ENCODE assay signal across 20 cellular contexts in genomic region chr6:79461205-79461604, GRCh38.
DNase-seq lines count a peak whose midpoint lies in the region; ATAC-seq, FAIRE-seq and TF ChIP-seq lines count a peak whose summit lies in the region.
"Had no signal": no experiment of that assay in that cellular context is flagged by ENCODE, and none has a peak within 500 bp of the region (broad histone marks: within the 10 kb centered on the region; RNA-seq: fewer than 3 reads in every experiment).

No MANE protein-coding gene starts in this region.

- WGBS in HepG2 (ENCODE audit: low lambda C conversion rate), result 17% methylated on average over 2 of the region's 3 CpGs

- DNase-seq in breast epithelium (ENCODE audit: low spot score in 2 of 2) (peak in 1 of 2 donors; percentile 50), MCF 10A (ENCODE audit: unreplicated experiment) (no peak), SK-MEL-5 (ENCODE audit: low read depth, low spot score) (peak; percentile 70), HepG2 (ENCODE audit: low spot score) (peak; percentile 71), urothelium cell line (ENCODE audit: low spot score) (peak; percentile 10), NCI-H1417 (lab: John Stamatoyannopoulos, UW) (no peak)
- DNase-seq in stimulated activated CD4-positive, alpha-beta T cell treated with anti-CD3 and anti-CD28 coated beads, Interleukin-4, amount 100 ng/mL, for 1 hour, result no peak
- DNase-seq in activated CD4-positive, alpha-beta memory T cell treated with anti-CD3 and anti-CD28 coated beads, Interleukin-2, amount 10 ng/mL, durations not matched to agents 7 days and 5 days, result no peak
- DNase-seq: activated CD4-positive, alpha-beta T cell treated with anti-CD3 and anti-CD28 coated beads for 1 hour; CD4-positive, CD25-positive, alpha-beta regulatory T cell; EL; MG63; NCI-H2107; T-helper 2 cell had no signal

- H3K4me2 ChIP-seq in HepG2 (ENCODE audit: low read depth, low read length), result peak overlapping the region; percentile 46

- H3K9me3 Mint-ChIP-seq in MCF 10A (ENCODE audit: unreplicated experiment), result peaks cover 7% of the 10 kb centered on the region
- no peaks in the 10 kb centered on the region for H3K9me3 Mint-ChIP-seq in activated CD4-positive, alpha-beta memory T cell treated with anti-CD3 and anti-CD28 coated beads, Interleukin-2, amount 10 ng/mL, durations not matched to agents 7 days and 5 days

- no peaks in the 10 kb centered on the region for H4K20me1 ChIP-seq in HepG2 (ENCODE audit: insufficient read depth, low read length)

- no peak for TF ChIP-seq POLR2A in breast epithelium (IDR thresholded peaks at IDR 0.05)
- TF ChIP-seq POLR2A in HepG2 (IDR thresholded peaks at IDR 0.05; ENCODE audit: insufficient read depth in 1 of 2, low read depth in 2 of 2, low read length in 2 of 2), result no peak

- no peak for TF ChIP-seq EP300 in HepG2 (IDR thresholded peaks at IDR 0.05; ENCODE audit: low read depth in 2 of 2, low read length in 2 of 2)
- no peak for TF ChIP-seq EP300 in HepG2 (CRISPR knock-in tag; IDR thresholded peaks at IDR 0.05; ENCODE audit: borderline replicate concordance)

- CTCF ChIA-PET in MCF 10A (lab: Yijun Ruan, JAX) (no interaction called here), HepG2 (lab: Yijun Ruan, JAX; ENCODE audit: low intra/inter-chr PET ratio, low total read pairs) (no interaction called here)
- CTCF ChIA-PET in activated CD4-positive, alpha-beta memory T cell treated with anti-CD3 and anti-CD28 coated beads, Interleukin-2, amount 10 ng/mL, durations not matched to agents 7 days and 5 days (lab: Charles Lee), result no interaction called here

- in situ Hi-C loops in SK-MEL-5 (cut with HindIII; ENCODE audit: low pct_unique_long_range_greater_than_20kb, low sequenced_read_pairs), result no loop called here
- in situ Hi-C loops in HepG2 (cut with HindIII; ENCODE audit: extremely low pct_ligation_motif_present, low pct_unique_long_range_greater_than_20kb), result no loop called here

- H3K27me3 ChIP-seq in breast epithelium (no peaks in the 10 kb centered on the region), HepG2 (ENCODE audit: control insufficient read depth in 1 of 2, insufficient read depth in 2 of 2, low read length in 2 of 2) (no peaks in the 10 kb centered on the region)
- H3K27me3 ChIP-seq: MG63 had no signal

- H3K4me1 ChIP-seq in breast epithelium (peaks cover 0 to 8% of the 10 kb centered on the region in 2 donors), HepG2 (ENCODE audit: insufficient read depth, low read length) (peaks cover 50% of the 10 kb centered on the region)

- H3K27ac Mint-ChIP-seq in MCF 10A (ENCODE audit: low read depth, unreplicated experiment), result no peak overlapping the region
- H3K27ac Mint-ChIP-seq in activated CD4-positive, alpha-beta memory T cell treated with anti-CD3 and anti-CD28 coated beads, Interleukin-2, amount 10 ng/mL, durations not matched to agents 7 days and 5 days, result no peak overlapping the region
- H3K27ac Mint-ChIP-seq: activated naive CD8-positive, alpha-beta T cell; CD4-positive, CD25-positive, alpha-beta regulatory T cell had no signal

- intact Hi-C loops in breast epithelium (cut with DNase I; ENCODE audit: low total_unique reads) (no loop called here), MCF 10A (cut with micrococcal nuclease) (no loop called here), HepG2 (cut with micrococcal nuclease; ENCODE audit: unreplicated experiment) (loop anchor here (10.0 kb wide), 1 partner anchor 226 kb away; the partner anchor contains the start of gene HMGN3)

- ATAC-seq in HepG2, result peak; percentile 96

- TF ChIP-seq CTCF in breast epithelium (IDR thresholded peaks at IDR 0.05) (no peak), MCF 10A (IDR thresholded peaks at IDR 0.05; ENCODE audit: unreplicated experiment) (no peak), HepG2 (CRISPR knock-in tag; IDR thresholded peaks at IDR 0.05) (no peak)

- H3K9me3 ChIP-seq in breast epithelium, result no peaks in the 10 kb centered on the region
- H3K9me3 ChIP-seq in HepG2 (ENCODE audit: low read length), result no peaks in the 10 kb centered on the region
- H3K9me3 ChIP-seq: thoracic aorta had no signal

- no peaks in the 10 kb centered on the region for H3K79me2 ChIP-seq in HepG2 (ENCODE audit: insufficient read depth, low read length)

- no peaks in the 10 kb centered on the region for H3K27me3 Mint-ChIP-seq in MCF 10A (ENCODE audit: insufficient read depth, unreplicated experiment)
- H3K27me3 Mint-ChIP-seq in activated CD4-positive, alpha-beta memory T cell treated with anti-CD3 and anti-CD28 coated beads, Interleukin-2, amount 10 ng/mL, durations not matched to agents 7 days and 5 days, result peaks cover 3% of the 10 kb centered on the region
- H3K27me3 Mint-ChIP-seq: CD4-positive, CD25-positive, alpha-beta regulatory T cell had no signal

- POLR2A ChIA-PET in MCF 10A (lab: Yijun Ruan, JAX) (interaction anchor here (0.9 kb wide), 1 partner anchor 383 kb away, joined by 3 read pairs; the partner anchor contains the start of gene PHIP), HepG2 (lab: Yijun Ruan, JAX) (no interaction called here)
- POLR2A ChIA-PET in activated CD4-positive, alpha-beta memory T cell treated with anti-CD3 and anti-CD28 coated beads, Interleukin-2, amount 10 ng/mL, durations not matched to agents 7 days and 5 days (lab: Charles Lee), result no interaction called here

- H3K4me1 Mint-ChIP-seq in MCF 10A (ENCODE audit: insufficient read depth, unreplicated experiment), result peaks cover 20% of the 10 kb centered on the region
- no peaks in the 10 kb centered on the region for H3K4me1 Mint-ChIP-seq in activated CD4-positive, alpha-beta memory T cell treated with anti-CD3 and anti-CD28 coated beads, Interleukin-2, amount 10 ng/mL, durations not matched to agents 7 days and 5 days
- H3K4me1 Mint-ChIP-seq: CD4-positive, CD25-positive, alpha-beta regulatory T cell had no signal

- peak overlapping the region; percentile 38 for H2AFZ ChIP-seq in HepG2 (ENCODE audit: low read length)

- no peak overlapping the region for H3K9ac ChIP-seq in HepG2 (ENCODE audit: insufficient read depth, low read depth, low read length)

- H3K4me3 Mint-ChIP-seq in MCF 10A (ENCODE audit: unreplicated experiment), result no peak overlapping the region
- no peak overlapping the region for H3K4me3 Mint-ChIP-seq in activated CD4-positive, alpha-beta memory T cell treated with anti-CD3 and anti-CD28 coated beads, Interleukin-2, amount 10 ng/mL, durations not matched to agents 7 days and 5 days
- H3K4me3 Mint-ChIP-seq: activated naive CD8-positive, alpha-beta T cell; CD4-positive, CD25-positive, alpha-beta regulatory T cell had no signal

- FAIRE-seq in HepG2 (lab: Jason Lieb, UNC) (no peak), urothelium cell line (lab: Jason Lieb, UNC) (no peak)
- FAIRE-seq: GM12892, H1, islet of Langerhans had no signal

- H3K4me3 ChIP-seq in breast epithelium (no peak overlapping the region), HepG2 (replicated peaks in 1 of 3; ENCODE audit: insufficient read depth in 1 of 3, low read depth in 2 of 3, low read length in 3 of 3) (no peak overlapping the region)
- H3K4me3 ChIP-seq: MG63, thoracic aorta had no signal

- H3K36me3 ChIP-seq in breast epithelium (no peaks in the 10 kb centered on the region), HepG2 (replicated peaks in 1 of 2; ENCODE audit: control insufficient read depth in 1 of 2, insufficient read depth in 2 of 2, low read length in 2 of 2) (no peaks in the 10 kb centered on the region)
- H3K36me3 ChIP-seq: MG63, thoracic aorta had no signal

- BruUV-seq in MCF 10A (replicated peaks; lab: Mats Ljungman, UMichigan) (no TSS peak), HepG2 (replicated peaks; lab: Mats Ljungman, UMichigan) (no TSS peak)

- TF ChIP-seq RAD21 in HepG2 (CRISPR knock-in tag; IDR thresholded peaks at IDR 0.05), result no peak

- no peaks in the 10 kb centered on the region for H3K36me3 Mint-ChIP-seq in MCF 10A (ENCODE audit: insufficient read depth, unreplicated experiment)
- H3K36me3 Mint-ChIP-seq in activated CD4-positive, alpha-beta memory T cell treated with anti-CD3 and anti-CD28 coated beads, Interleukin-2, amount 10 ng/mL, durations not matched to agents 7 days and 5 days (ENCODE audit: low read depth), result no peaks in the 10 kb centered on the region
- H3K36me3 Mint-ChIP-seq: activated naive CD8-positive, alpha-beta T cell; CD4-positive, CD25-positive, alpha-beta regulatory T cell had no signal

- H3K27ac ChIP-seq in breast epithelium (peak overlapping the region; percentile 56 to 60), HepG2 (ENCODE audit: extremely low read length, insufficient read depth, low read length) (no peak overlapping the region)
- H3K27ac ChIP-seq: 22Rv1, thoracic aorta had no signal

TF ChIP-seq in HepG2, 621 proteins besides CTCF, POLR2A, EP300 and RAD21 (continues in another document):
- no peak for TF ChIP-seq ZNF34 (CRISPR knock-in tag; IDR thresholded peaks at IDR 0.05; ENCODE audit: borderline replicate concordance)

Comparison
In these comparisons a context has a peak if more than half of its experiments do, and no peak if none do; other contexts are left out.
1. DNase-seq: peak in SK-MEL-5 (single experiment), HepG2 (single experiment) and urothelium cell line (single experiment); none in MCF 10A (single experiment), stimulated activated CD4-positive, alpha-beta T cell treated with anti-CD3 and anti-CD28 coated beads, Interleukin-4, amount 100 ng/mL, for 1 hour (single experiment), activated CD4-positive, alpha-beta memory T cell treated with anti-CD3 and anti-CD28 coated beads, Interleukin-2, amount 10 ng/mL, durations not matched to agents 7 days and 5 days (single experiment) and NCI-H1417 (0 of 3).